2 cellular contexts compared by ENCODE assay signal in the genomic region with DNA sequence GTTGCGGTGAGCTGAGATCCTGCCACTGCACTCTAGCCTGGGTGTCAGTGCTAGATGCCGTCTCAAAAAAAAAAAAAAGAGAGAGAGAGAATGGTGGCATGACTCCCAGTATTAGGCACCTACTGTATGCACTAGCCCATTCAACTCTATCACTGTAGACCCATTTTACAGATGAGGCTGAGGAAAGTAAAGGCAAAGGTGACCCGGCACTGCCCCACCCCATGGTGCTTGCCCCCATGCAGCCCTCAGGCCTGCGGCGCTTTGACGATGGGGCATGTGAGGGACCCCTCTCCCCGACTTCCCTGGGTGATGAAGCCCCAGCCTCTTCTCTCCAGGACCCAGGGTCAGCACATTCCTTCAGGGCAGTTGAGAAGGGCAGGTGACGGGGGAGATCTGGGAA.
TF ChIP-seq lines count a peak whose summit lies in the region.

No MANE protein-coding gene starts in this region.

TF ChIP-seq in SK-N-SH, 30 proteins besides CTCF, POLR2A, EP300 and RAD21 (continued from another document):
- TF ChIP-seq, protein P1, sequence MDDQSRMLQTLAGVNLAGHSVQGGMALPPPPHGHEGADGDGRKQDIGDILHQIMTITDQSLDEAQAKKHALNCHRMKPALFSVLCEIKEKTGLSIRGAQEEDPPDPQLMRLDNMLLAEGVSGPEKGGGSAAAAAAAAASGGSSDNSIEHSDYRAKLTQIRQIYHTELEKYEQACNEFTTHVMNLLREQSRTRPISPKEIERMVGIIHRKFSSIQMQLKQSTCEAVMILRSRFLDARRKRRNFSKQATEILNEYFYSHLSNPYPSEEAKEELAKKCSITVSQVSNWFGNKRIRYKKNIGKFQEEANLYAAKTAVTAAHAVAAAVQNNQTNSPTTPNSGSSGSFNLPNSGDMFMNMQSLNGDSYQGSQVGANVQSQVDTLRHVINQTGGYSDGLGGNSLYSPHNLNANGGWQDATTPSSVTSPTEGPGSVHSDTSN (IDR thresholded peaks at IDR 0.05): no peak
- TF ChIP-seq JUND (IDR thresholded peaks at IDR 0.05): no peak
- TF ChIP-seq TAF1 (IDR thresholded peaks at IDR 0.05; ENCODE audit: borderline replicate concordance, low read depth, low read length): no peak
- TF ChIP-seq RXRA (IDR thresholded peaks at IDR 0.05; ENCODE audit: borderline replicate concordance, low read depth): no peak

TF ChIP-seq in SK-N-SH treated with all-trans-retinoic acid at 6 μM for 48 hours, 23 proteins besides CTCF, POLR2A, EP300 and RAD21 (continued from another document):
- TF ChIP-seq, protein P2, sequence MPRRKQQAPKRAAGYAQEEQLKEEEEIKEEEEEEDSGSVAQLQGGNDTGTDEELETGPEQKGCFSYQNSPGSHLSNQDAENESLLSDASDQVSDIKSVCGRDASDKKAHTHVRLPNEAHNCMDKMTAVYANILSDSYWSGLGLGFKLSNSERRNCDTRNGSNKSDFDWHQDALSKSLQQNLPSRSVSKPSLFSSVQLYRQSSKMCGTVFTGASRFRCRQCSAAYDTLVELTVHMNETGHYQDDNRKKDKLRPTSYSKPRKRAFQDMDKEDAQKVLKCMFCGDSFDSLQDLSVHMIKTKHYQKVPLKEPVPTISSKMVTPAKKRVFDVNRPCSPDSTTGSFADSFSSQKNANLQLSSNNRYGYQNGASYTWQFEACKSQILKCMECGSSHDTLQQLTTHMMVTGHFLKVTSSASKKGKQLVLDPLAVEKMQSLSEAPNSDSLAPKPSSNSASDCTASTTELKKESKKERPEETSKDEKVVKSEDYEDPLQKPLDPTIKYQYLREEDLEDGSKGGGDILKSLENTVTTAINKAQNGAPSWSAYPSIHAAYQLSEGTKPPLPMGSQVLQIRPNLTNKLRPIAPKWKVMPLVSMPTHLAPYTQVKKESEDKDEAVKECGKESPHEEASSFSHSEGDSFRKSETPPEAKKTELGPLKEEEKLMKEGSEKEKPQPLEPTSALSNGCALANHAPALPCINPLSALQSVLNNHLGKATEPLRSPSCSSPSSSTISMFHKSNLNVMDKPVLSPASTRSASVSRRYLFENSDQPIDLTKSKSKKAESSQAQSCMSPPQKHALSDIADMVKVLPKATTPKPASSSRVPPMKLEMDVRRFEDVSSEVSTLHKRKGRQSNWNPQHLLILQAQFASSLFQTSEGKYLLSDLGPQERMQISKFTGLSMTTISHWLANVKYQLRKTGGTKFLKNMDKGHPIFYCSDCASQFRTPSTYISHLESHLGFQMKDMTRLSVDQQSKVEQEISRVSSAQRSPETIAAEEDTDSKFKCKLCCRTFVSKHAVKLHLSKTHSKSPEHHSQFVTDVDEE (CRISPR knock-in tag; IDR thresholded peaks at IDR 0.05): no peak
- no peak for TF ChIP-seq ZNF565 (CRISPR knock-in tag; conservative IDR thresholded peaks at IDR 0.05; ENCODE audit: low read depth)
